ENCODE assay signal across 8 cellular contexts in genomic region chr17:1908699-1909309, GRCh38.
A peak's percentile ranks its signal among the peaks of the same experiment; 100 is the strongest.
DNase-seq lines count a peak whose midpoint lies in the region; ATAC-seq and TF ChIP-seq lines count a peak whose summit lies in the region.

No MANE protein-coding gene starts in this region.

- POLR2A ChIA-PET in HEK293 (lab: Yijun Ruan, JAX) = interaction anchor here (0.7 to 1.6 kb wide), 6 partner anchors 11 to 136 kb away, joined by 3 to 19 read pairs (median 4); partner anchors contain the start of genes RPA1, RTN4RL1 and SMYD4
- POLR2A ChIA-PET in activated CD8-positive, alpha-beta T cell treated with anti-CD3 and anti-CD28 coated beads, Interleukin-2, amount 10 ng/mL, durations not matched to agents 7 days and 5 days (lab: Charles Lee) = interaction anchor here (0.7 to 1.3 kb wide), 2 partner anchors 121 to 357 kb away, joined by 3 to 4 read pairs; partner anchors contain the start of gene DPH1

- peak overlapping the region; percentile 99 for H3K4me2 ChIP-seq in BLaER1

- 0 out of 2 replicates have a peak overlapping the region, but pooled peaks have one; percentile 17 for H3K9ac ChIP-seq in BLaER1

- H3K27me3 ChIP-seq in BLaER1 (peaks cover 33% of the 10 kb centered on the region), esophagus muscularis mucosa (peaks cover 0 to 92% (median 23%) of the 10 kb centered on the region in 4 donors)

- no peak overlapping the region for H3K27ac ChIP-seq in BLaER1
- no peak overlapping the region for H3K27ac ChIP-seq in HEK293 (ENCODE audit: extremely low read depth, low read depth, low read length)
- no peak overlapping the region for H3K27ac ChIP-seq in esophagus muscularis mucosa (replicated peaks in 1 of 4)
- H3K27ac ChIP-seq in temporal lobe (ENCODE audit: low read depth, low read length) = peak overlapping the region; percentile 61

- no peaks in the 10 kb centered on the region for H4K20me1 ChIP-seq in BLaER1

- peaks cover 9% of the 10 kb centered on the region for H3K4me1 Mint-ChIP-seq in activated CD8-positive, alpha-beta T cell treated with anti-CD3 and anti-CD28 coated beads, Interleukin-2, amount 10 ng/mL, durations not matched to agents 7 days and 5 days (ENCODE audit: low read depth)

- TF ChIP-seq CTCF in HEK293 (tag by site-specific recombination; IDR thresholded peaks at IDR 0.05) (peak; percentile 59), esophagus muscularis mucosa (IDR thresholded peaks at IDR 0.05) (peak; percentile 69)

- no peak overlapping the region for H3K4me3 Mint-ChIP-seq in activated CD8-positive, alpha-beta T cell treated with anti-CD3 and anti-CD28 coated beads, Interleukin-2, amount 10 ng/mL, durations not matched to agents 7 days and 5 days

- no peaks in the 10 kb centered on the region for H3K9me3 Mint-ChIP-seq in activated CD8-positive, alpha-beta T cell treated with anti-CD3 and anti-CD28 coated beads, Interleukin-2, amount 10 ng/mL, durations not matched to agents 7 days and 5 days (ENCODE audit: insufficient read depth)

- no peak overlapping the region for H3K27ac Mint-ChIP-seq in activated CD8-positive, alpha-beta T cell treated with anti-CD3 and anti-CD28 coated beads, Interleukin-2, amount 10 ng/mL, durations not matched to agents 7 days and 5 days

- no peak for TF ChIP-seq POLR2A in esophagus muscularis mucosa (IDR thresholded peaks at IDR 0.05; ENCODE audit: low read depth)

- CTCF ChIA-PET in HEK293 (lab: Yijun Ruan, JAX) = interaction anchor here (0.6 to 4.6 kb wide), 43 partner anchors 8 to 944 kb away, joined by 3 to 145 read pairs (median 4); partner anchors contain the start of genes DPH1, HIC1, OVCA2 and RTN4RL1
- CTCF ChIA-PET in activated CD8-positive, alpha-beta T cell treated with anti-CD3 and anti-CD28 coated beads, Interleukin-2, amount 10 ng/mL, durations not matched to agents 7 days and 5 days (lab: Charles Lee) = interaction anchor here (0.7 to 2.9 kb wide), 16 partner anchors 10 to 507 kb away, joined by 3 to 21 read pairs (median 4); partner anchors contain the start of genes OVCA2 and RTN4RL1

- intact Hi-C loops in esophagus muscularis mucosa (cut with DNase I) = loop anchor here (1.0 to 5.0 kb wide), 2 partner anchors 117 to 133 kb away; partner anchors contain the start of gene OVCA2

- no peak for TF ChIP-seq EP300 in esophagus muscularis mucosa (IDR thresholded peaks at IDR 0.05)

- H3K36me3 ChIP-seq in BLaER1 = no peaks in the 10 kb centered on the region
- H3K36me3 ChIP-seq in HEK293 (ENCODE audit: control insufficient read depth in 2 of 2, insufficient read depth in 1 of 2, low read length in 2 of 2) = no peaks in the 10 kb centered on the region
- H3K36me3 ChIP-seq in esophagus muscularis mucosa = no peaks in the 10 kb centered on the region

- WGBS in esophagus muscularis mucosa = 21% methylated on average over 6 of the region's 22 CpGs

- H3K4me1 ChIP-seq in BLaER1 = peaks cover 23% of the 10 kb centered on the region
- H3K4me1 ChIP-seq in HEK293 (ENCODE audit: control insufficient read depth, insufficient read depth, low read length) = peaks cover 16% of the 10 kb centered on the region
- H3K4me1 ChIP-seq in esophagus muscularis mucosa = peaks cover 4 to 16% (median 13%) of the 10 kb centered on the region in 4 donors

- H3K4me3 ChIP-seq in BLaER1 (peak overlapping the region; percentile 64), HEK293 (ENCODE audit: low read depth, low read length) (no peak overlapping the region), esophagus muscularis mucosa (peak overlapping the region; percentile 21 to 40 (median 31))

- ATAC-seq in activated CD8-positive, alpha-beta T cell treated with anti-CD3 and anti-CD28 coated beads, Interleukin-2, amount 10 ng/mL, durations not matched to agents 7 days and 5 days = peak; percentile 80
- no peak for ATAC-seq in GM18861 (IDR thresholded peaks at IDR 0.05; ENCODE audit: unreplicated experiment)

- peaks cover 50% of the 10 kb centered on the region for H3K27me3 Mint-ChIP-seq in activated CD8-positive, alpha-beta T cell treated with anti-CD3 and anti-CD28 coated beads, Interleukin-2, amount 10 ng/mL, durations not matched to agents 7 days and 5 days (ENCODE audit: low read depth)

- H3K9me3 ChIP-seq in BLaER1 (no peaks in the 10 kb centered on the region), HEK293 (ENCODE audit: control insufficient read depth, insufficient read depth, low read depth, low read length) (no peaks in the 10 kb centered on the region), esophagus muscularis mucosa (no peaks in the 10 kb centered on the region)

- H3K36me3 Mint-ChIP-seq in activated CD8-positive, alpha-beta T cell treated with anti-CD3 and anti-CD28 coated beads, Interleukin-2, amount 10 ng/mL, durations not matched to agents 7 days and 5 days (ENCODE audit: low read depth) = no peaks in the 10 kb centered on the region

- DNase-seq in NCI-H510A treated with DMSO at 0.1 percent for 48 hours (lab: John Stamatoyannopoulos, UW) = peak; percentile 28
- DNase-seq in activated CD8-positive, alpha-beta T cell treated with anti-CD3 and anti-CD28 coated beads, Interleukin-2, amount 10 ng/mL, durations not matched to agents 7 days and 5 days = peak; percentile 59
- no peak for DNase-seq in esophagus muscularis mucosa (ENCODE audit: extremely low spot score)
- DNase-seq in myocyte (ENCODE audit: low read depth) = peak; percentile 84

TF ChIP-seq in HEK293, 187 proteins besides CTCF, POLR2A, EP300 and RAD21:
- TF ChIP-seq GLI2 (tag by site-specific recombination; IDR thresholded peaks at IDR 0.05; ENCODE audit: borderline replicate concordance, low read depth) (no peak), ZBTB17 (tag by site-specific recombination; IDR thresholded peaks at IDR 0.05) (peak; percentile 57), ZNF585B (tag by site-specific recombination; IDR thresholded peaks at IDR 0.05) (no peak), ZFP3 (tag by site-specific recombination; IDR thresholded peaks at IDR 0.05; ENCODE audit: low read depth) (no peak), ZSCAN30 (tag by site-specific recombination; IDR thresholded peaks at IDR 0.05) (peak; percentile 61; the same call in 1 of the 2 replicates), OSR2 (tag by site-specific recombination; IDR thresholded peaks at IDR 0.05) (0 out of 2 replicates have a peak, but pooled peaks have one; percentile 7), ZNF24 (tag by site-specific recombination; IDR thresholded peaks at IDR 0.05) (no peak), ZNF654 (tag by site-specific recombination; IDR thresholded peaks at IDR 0.05; ENCODE audit: low read depth) (peak; percentile 77), ZNF830 (tag by site-specific recombination; IDR thresholded peaks at IDR 0.05; ENCODE audit: low read depth) (no peak)
TF ChIP-seq in HEK293: peak in this region for 4.
